Comparison of ENCODE assay signal across 1 cellular context in genomic region chrX:4484266-4484665, GRCh38.
TF ChIP-seq lines count a peak whose summit lies in the region.

No MANE protein-coding gene starts in this region.

TF ChIP-seq in GM23338, 12 proteins besides CTCF, POLR2A, EP300 and RAD21 (continued from another document):
- TF ChIP-seq ZNF462 (CRISPR knock-in tag; IDR thresholded peaks at IDR 0.05) (no peak), REST (IDR thresholded peaks at IDR 0.05; ENCODE audit: unreplicated experiment) (no peak), ZNF331 (CRISPR knock-in tag; IDR thresholded peaks at IDR 0.05; ENCODE audit: low read depth) (no peak), CREB1 (CRISPR knock-in tag; IDR thresholded peaks at IDR 0.05; ENCODE audit: low read depth) (no peak), EZH2phosphoT487 (IDR thresholded peaks at IDR 0.05; ENCODE audit: unreplicated experiment) (no peak), ZNF114 (CRISPR knock-in tag; IDR thresholded peaks at IDR 0.05) (no peak), ETS1 (IDR thresholded peaks at IDR 0.05) (no peak), EZH2 (IDR thresholded peaks at IDR 0.05; ENCODE audit: low read depth, unreplicated experiment) (no peak), POLR2AphosphoS5 (IDR thresholded peaks at IDR 0.05; ENCODE audit: low read depth) (no peak), STAT1 (IDR thresholded peaks at IDR 0.05; ENCODE audit: unreplicated experiment) (no peak)
